Comparison of ENCODE assay signal across 1 cellular context in the genomic region with DNA sequence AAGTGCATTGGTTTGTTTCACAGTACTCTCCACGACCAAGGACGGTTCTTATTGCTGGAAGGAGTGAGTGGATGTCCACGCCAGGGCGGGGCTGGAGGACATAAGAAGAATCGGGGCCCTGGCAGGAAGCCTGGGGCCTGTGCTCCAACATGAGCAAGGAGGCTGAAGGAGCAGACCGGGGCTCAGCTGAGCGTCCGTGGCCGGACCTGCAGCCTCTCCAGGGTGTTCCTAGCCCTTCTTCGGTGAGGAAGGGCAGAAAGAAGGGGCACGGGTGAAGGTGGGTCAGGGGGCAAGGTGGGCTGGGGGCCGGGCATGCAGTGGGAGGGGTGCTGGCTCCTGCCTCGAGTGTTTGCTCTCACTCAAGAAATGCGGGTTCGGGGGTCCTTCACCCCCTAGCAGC.
TF ChIP-seq lines count a peak whose summit lies in the region.

No MANE protein-coding gene starts in this region.

TF ChIP-seq in IMR-90, 13 proteins besides CTCF, POLR2A, EP300 and RAD21:
- TF ChIP-seq RFX5 (IDR thresholded peaks at IDR 0.05; ENCODE audit: low read depth, low read length) (no peak), SMC3 (IDR thresholded peaks at IDR 0.05; ENCODE audit: low read depth, low read length) (no peak), NFE2L2 (IDR thresholded peaks at IDR 0.05; ENCODE audit: low read depth, low read length) (no peak), BHLHE40 (IDR thresholded peaks at IDR 0.05; ENCODE audit: low read depth, low read length) (no peak), CHD1 (IDR thresholded peaks at IDR 0.05; ENCODE audit: low read depth, low read length) (no peak), MXI1 (IDR thresholded peaks at IDR 0.05; ENCODE audit: borderline replicate concordance, low read depth, low read length) (no peak), FOS (IDR thresholded peaks at IDR 0.05; ENCODE audit: low read depth, low read length) (no peak), MAFK (IDR thresholded peaks at IDR 0.05; ENCODE audit: low read depth, low read length) (no peak), RCOR1 (IDR thresholded peaks at IDR 0.05; ENCODE audit: insufficient replicate concordance, low read length) (no peak), CEBPB (IDR thresholded peaks at IDR 0.05; ENCODE audit: low read depth, low read length) (no peak), MAZ (IDR thresholded peaks at IDR 0.05; ENCODE audit: borderline replicate concordance, low read depth, low read length) (no peak)
- TF ChIP-seq, protein P1, sequence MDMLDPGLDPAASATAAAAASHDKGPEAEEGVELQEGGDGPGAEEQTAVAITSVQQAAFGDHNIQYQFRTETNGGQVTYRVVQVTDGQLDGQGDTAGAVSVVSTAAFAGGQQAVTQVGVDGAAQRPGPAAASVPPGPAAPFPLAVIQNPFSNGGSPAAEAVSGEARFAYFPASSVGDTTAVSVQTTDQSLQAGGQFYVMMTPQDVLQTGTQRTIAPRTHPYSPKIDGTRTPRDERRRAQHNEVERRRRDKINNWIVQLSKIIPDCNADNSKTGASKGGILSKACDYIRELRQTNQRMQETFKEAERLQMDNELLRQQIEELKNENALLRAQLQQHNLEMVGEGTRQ (IDR thresholded peaks at IDR 0.05; ENCODE audit: low read depth, low read length) = no peak
- TF ChIP-seq, protein P2, sequence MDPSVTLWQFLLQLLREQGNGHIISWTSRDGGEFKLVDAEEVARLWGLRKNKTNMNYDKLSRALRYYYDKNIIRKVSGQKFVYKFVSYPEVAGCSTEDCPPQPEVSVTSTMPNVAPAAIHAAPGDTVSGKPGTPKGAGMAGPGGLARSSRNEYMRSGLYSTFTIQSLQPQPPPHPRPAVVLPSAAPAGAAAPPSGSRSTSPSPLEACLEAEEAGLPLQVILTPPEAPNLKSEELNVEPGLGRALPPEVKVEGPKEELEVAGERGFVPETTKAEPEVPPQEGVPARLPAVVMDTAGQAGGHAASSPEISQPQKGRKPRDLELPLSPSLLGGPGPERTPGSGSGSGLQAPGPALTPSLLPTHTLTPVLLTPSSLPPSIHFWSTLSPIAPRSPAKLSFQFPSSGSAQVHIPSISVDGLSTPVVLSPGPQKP (IDR thresholded peaks at IDR 0.05; ENCODE audit: borderline replicate concordance, low read depth, low read length) = no peak
